In the genomic region with DNA sequence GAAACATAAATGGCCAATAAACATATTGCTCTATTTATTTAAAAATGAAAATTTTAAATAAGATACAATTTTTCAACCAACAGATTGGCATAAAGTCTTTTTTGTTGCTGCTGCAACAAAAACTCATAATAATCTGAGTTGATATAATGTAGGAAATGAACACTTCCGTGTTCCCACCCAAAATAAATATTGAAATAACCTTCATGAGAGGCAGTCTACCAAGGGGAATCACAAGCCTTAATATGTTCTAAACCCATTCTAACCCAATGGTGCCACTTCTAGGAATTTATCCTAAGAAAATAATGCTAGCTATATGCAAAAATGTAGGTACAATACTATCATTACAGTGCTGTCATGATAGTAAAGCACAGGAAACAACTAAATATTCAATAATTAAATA, we compare ENCODE assay signal across 15 cellular contexts. TPM values are rescaled to one million over a fixed set of nuclear protein-coding genes. Genes with fewer than 3 reads are reported as not detected.
DNase-seq lines count a peak whose midpoint lies in the region; ATAC-seq lines count a peak whose summit lies in the region.
"Had no signal": no experiment of that assay in that cellular context is flagged by ENCODE, and none has a peak within 500 bp of the region (broad histone marks: within the 10 kb centered on the region; RNA-seq: fewer than 3 reads in every experiment).

No MANE protein-coding gene starts in this region.

- H3K4me1 ChIP-seq in Karpas-422 (ENCODE audit: low read length), result peaks cover 14% of the 10 kb centered on the region
- H3K4me1 ChIP-seq: Caco-2, HAP-1 had no signal

- no peak overlapping the region for H2AFZ ChIP-seq in Karpas-422 (ENCODE audit: low read length)
- H2AFZ ChIP-seq: GM23338 had no signal

- H3K79me2 ChIP-seq in Karpas-422 (ENCODE audit: low read length), result peaks cover 97% of the 10 kb centered on the region

- no peak overlapping the region for H3K4me3 ChIP-seq in Karpas-422 (ENCODE audit: low read length)
- H3K4me3 ChIP-seq: GM23338, HAP-1 had no signal

- H3K9me3 ChIP-seq in Karpas-422 (ENCODE audit: low read length), result no peaks in the 10 kb centered on the region
- H3K9me3 ChIP-seq: Caco-2, HAP-1 had no signal

- H3K9me2 ChIP-seq in Karpas-422 (replicated peaks; ENCODE audit: insufficient read depth, low read length), result no peaks in the 10 kb centered on the region

- peaks cover 20% of the 10 kb centered on the region for H3K36me3 ChIP-seq in Karpas-422 (ENCODE audit: insufficient read depth, low read length)
- H3K36me3 ChIP-seq: HAP-1 had no signal

- no peak overlapping the region for H3K9ac ChIP-seq in Karpas-422 (ENCODE audit: low read length)

- ATAC-seq in left colon, result peak; percentile 35
- ATAC-seq in HG02885 (IDR thresholded peaks at IDR 0.05; ENCODE audit: poor library complexity, unreplicated experiment), result no peak
- ATAC-seq: CD8-positive, alpha-beta T cell; GM23338 had no signal

- intact Hi-C loops in left colon (cut with DNase I, micrococcal nuclease), result no loop called here

- no peaks in the 10 kb centered on the region for H4K20me1 ChIP-seq in Karpas-422 (ENCODE audit: insufficient read depth, low read depth, low read length)

- DNase-seq in Karpas-422 (peak; percentile 22), dermis blood vessel endothelial cell (peak; percentile 23), left colon (no peak), NCI-H510A (lab: John Stamatoyannopoulos, UW) (no peak), GOT3 (lab: John Stamatoyannopoulos, UW) (no peak)
- DNase-seq: C1 segment of cervical spinal cord; Caco-2; CD8-positive, alpha-beta T cell; DMS153; DMS79 treated with DMSO at 0.1 percent for 48 hours; GF-D8; HFFc6 had no signal

- no peaks in the 10 kb centered on the region for H3K27me3 ChIP-seq in Karpas-422 (ENCODE audit: low read length)

- H3K27ac ChIP-seq in Karpas-422 (ENCODE audit: low read length), result no peak overlapping the region

- H3K4me2 ChIP-seq in Karpas-422 (ENCODE audit: low read depth, low read length, poor library complexity, severe bottlenecking), result no peak overlapping the region
- H3K4me2 ChIP-seq: GM23338 had no signal

RNA-seq across cellular contexts. Expression of gene SLC25A13, which starts 39.1 kb away (rescaled TPM):
- total RNA-seq in Karpas-422 (2014; rRNA removed; shearing (Covaris generic); ENCODE audit: low replicate concordance), result 23.9 and 64.7 TPM in 2 replicates
- total RNA-seq in dermis blood vessel endothelial cell (34.9 and 36.9 TPM in 2 replicates), left colon (10 to 100 TPM; 42.4 to 73.3 TPM)

Comparison
In these comparisons a context has a peak if more than half of its experiments do, and no peak if none do; other contexts are left out.
1. DNase-seq: peak in Karpas-422 (single experiment) and dermis blood vessel endothelial cell (single experiment); none in left colon (0 of 2), NCI-H510A (single experiment) and GOT3 (single experiment).